Comparison of ENCODE assay signal across 1 cellular context in the genomic region with DNA sequence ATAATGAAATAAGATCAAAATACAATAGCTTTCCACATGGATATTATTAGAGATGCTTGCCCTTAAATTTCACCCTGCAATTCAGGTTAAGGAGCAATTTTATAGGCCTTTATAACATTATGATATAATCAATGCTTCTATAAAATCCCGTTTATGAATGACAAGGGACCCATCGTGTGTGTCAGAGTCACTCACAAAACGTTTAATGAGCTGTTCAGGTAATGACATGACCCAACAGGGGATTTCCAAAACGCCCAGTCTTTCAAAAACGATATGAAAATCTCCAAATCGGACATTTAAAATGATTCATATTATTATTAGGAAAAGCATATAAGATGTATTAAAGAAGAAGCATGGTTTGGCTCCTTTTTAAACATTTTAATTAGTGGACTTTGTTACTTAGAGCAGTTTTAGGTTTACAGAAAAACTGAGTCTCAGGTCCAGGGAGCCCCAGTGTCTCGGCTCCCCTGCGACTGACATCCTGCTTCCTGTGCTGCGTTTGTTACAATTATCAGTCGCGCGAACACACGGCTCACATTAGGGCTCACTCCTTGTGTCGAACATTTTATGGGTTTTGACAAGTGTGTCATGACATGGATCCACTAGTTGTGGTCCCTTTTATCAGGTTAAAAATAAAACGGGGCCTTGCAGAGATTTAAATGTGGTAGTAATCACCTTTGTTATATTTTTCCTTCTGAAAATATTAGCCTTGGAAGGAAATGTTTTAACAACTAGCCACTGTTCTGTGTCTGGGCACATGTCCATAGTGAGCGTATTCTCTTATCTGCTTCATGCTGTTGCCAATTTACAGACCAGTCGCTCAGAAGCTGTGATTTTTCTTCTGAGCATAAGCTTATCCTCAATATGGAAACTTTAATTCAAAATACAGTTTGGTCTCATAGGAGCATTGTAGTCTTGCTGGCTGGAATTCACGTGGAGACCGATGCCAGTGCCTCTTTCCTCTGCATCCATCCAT.
TF ChIP-seq lines count a peak whose summit lies in the region.

No MANE protein-coding gene starts in this region.

TF ChIP-seq in WTC11, 78 proteins besides CTCF, POLR2A, EP300 and RAD21 (continued from another document):
- TF ChIP-seq, protein P1, sequence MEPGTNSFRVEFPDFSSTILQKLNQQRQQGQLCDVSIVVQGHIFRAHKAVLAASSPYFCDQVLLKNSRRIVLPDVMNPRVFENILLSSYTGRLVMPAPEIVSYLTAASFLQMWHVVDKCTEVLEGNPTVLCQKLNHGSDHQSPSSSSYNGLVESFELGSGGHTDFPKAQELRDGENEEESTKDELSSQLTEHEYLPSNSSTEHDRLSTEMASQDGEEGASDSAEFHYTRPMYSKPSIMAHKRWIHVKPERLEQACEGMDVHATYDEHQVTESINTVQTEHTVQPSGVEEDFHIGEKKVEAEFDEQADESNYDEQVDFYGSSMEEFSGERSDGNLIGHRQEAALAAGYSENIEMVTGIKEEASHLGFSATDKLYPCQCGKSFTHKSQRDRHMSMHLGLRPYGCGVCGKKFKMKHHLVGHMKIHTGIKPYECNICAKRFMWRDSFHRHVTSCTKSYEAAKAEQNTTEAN (CRISPR knock-in tag; IDR thresholded peaks at IDR 0.05): no peak
- no peak for TF ChIP-seq NR2C2 (CRISPR knock-in tag; IDR thresholded peaks at IDR 0.05)
- no peak for TF ChIP-seq ZBTB21 (CRISPR knock-in tag; IDR thresholded peaks at IDR 0.05; ENCODE audit: borderline replicate concordance)
- no peak for TF ChIP-seq ELF4 (CRISPR knock-in tag; IDR thresholded peaks at IDR 0.05; ENCODE audit: low read depth)
- TF ChIP-seq, protein P2, sequence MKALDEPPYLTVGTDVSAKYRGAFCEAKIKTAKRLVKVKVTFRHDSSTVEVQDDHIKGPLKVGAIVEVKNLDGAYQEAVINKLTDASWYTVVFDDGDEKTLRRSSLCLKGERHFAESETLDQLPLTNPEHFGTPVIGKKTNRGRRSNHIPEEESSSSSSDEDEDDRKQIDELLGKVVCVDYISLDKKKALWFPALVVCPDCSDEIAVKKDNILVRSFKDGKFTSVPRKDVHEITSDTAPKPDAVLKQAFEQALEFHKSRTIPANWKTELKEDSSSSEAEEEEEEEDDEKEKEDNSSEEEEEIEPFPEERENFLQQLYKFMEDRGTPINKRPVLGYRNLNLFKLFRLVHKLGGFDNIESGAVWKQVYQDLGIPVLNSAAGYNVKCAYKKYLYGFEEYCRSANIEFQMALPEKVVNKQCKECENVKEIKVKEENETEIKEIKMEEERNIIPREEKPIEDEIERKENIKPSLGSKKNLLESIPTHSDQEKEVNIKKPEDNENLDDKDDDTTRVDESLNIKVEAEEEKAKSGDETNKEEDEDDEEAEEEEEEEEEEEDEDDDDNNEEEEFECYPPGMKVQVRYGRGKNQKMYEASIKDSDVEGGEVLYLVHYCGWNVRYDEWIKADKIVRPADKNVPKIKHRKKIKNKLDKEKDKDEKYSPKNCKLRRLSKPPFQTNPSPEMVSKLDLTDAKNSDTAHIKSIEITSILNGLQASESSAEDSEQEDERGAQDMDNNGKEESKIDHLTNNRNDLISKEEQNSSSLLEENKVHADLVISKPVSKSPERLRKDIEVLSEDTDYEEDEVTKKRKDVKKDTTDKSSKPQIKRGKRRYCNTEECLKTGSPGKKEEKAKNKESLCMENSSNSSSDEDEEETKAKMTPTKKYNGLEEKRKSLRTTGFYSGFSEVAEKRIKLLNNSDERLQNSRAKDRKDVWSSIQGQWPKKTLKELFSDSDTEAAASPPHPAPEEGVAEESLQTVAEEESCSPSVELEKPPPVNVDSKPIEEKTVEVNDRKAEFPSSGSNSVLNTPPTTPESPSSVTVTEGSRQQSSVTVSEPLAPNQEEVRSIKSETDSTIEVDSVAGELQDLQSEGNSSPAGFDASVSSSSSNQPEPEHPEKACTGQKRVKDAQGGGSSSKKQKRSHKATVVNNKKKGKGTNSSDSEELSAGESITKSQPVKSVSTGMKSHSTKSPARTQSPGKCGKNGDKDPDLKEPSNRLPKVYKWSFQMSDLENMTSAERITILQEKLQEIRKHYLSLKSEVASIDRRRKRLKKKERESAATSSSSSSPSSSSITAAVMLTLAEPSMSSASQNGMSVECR (CRISPR knock-in tag; IDR thresholded peaks at IDR 0.05; ENCODE audit: borderline replicate concordance): no peak
- no peak for TF ChIP-seq ATF1 (CRISPR knock-in tag; IDR thresholded peaks at IDR 0.05)
- no peak for TF ChIP-seq ZNF232 (CRISPR knock-in tag; IDR thresholded peaks at IDR 0.05)
- TF ChIP-seq CREM (CRISPR knock-in tag; IDR thresholded peaks at IDR 0.05): no peak
- TF ChIP-seq HMGXB4 (CRISPR knock-in tag; IDR thresholded peaks at IDR 0.05): no peak
- TF ChIP-seq NR1H2 (CRISPR knock-in tag; IDR thresholded peaks at IDR 0.05): no peak
- no peak for TF ChIP-seq ETV6 (CRISPR knock-in tag; IDR thresholded peaks at IDR 0.05)
